ENCODE assay signal across 1 cellular context in the genomic region with DNA sequence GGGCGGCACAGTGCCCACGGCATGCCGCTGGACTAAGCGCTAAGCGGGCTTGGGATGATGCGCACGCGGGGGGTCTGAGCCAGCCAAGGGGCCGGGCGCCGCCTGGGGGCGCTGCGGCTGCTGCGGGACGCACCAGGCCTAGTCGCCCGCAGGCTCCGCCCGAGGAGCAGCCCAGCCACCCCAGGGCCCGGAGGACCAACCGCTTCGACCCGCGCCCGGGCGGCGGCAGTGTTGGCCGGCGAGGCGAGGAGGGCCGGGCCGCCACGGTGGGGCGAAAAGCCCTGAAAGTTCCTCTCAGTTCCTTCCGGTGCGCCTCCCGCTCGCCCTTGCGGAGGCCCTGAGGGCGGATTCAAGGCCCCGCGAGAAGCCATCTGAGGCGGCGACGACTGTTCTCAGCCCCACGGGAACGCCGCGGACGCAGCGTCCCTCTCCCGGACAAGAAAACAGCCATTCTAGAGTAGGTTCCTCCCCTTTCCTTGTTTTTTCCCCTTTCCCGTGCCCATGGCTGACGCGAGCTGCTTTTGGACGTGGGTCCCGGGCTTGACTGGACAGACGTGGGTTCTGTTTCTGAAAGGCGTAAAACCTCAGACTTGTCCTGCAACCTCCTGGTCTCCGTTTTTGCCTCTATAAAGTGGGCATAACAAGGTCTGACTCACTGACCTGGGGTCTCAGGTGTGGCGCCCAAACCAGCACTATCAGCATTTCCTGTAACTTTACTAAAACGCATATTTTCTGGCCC.
TF ChIP-seq lines count a peak whose summit lies in the region.

ANKAR (plus strand) TSS at position 297 of the 739 bp plus-strand sequence. CDS start 1,821 bp downstream, outside the sequence.

TF ChIP-seq in HepG2, 621 proteins besides CTCF, POLR2A, EP300 and RAD21 (continued from another document and continues in another):
- TF ChIP-seq ZNF597 (CRISPR knock-in tag; IDR thresholded peaks at IDR 0.05), result no peak
- TF ChIP-seq ZBTB10 (CRISPR knock-in tag; IDR thresholded peaks at IDR 0.05; ENCODE audit: borderline replicate concordance), result peak; percentile 80
- no peak for TF ChIP-seq HNRNPUL1 (IDR thresholded peaks at IDR 0.05; ENCODE audit: low read depth, low read length)
- TF ChIP-seq SMC3 (IDR thresholded peaks at IDR 0.05; ENCODE audit: low read length), result no peak; the same call in 1 of the 2 replicates
- TF ChIP-seq MTA1 (CRISPR knock-in tag; IDR thresholded peaks at IDR 0.05; ENCODE audit: borderline replicate concordance), result peak; percentile 78; the same call in 1 of the 2 replicates
- TF ChIP-seq ZNF678 (CRISPR knock-in tag; IDR thresholded peaks at IDR 0.05), result peak; percentile 78; the same call in 1 of the 2 replicates
- TF ChIP-seq FOXP4 (CRISPR knock-in tag; IDR thresholded peaks at IDR 0.05), result peak; percentile 55
- TF ChIP-seq ZNF652 (CRISPR knock-in tag; IDR thresholded peaks at IDR 0.05; ENCODE audit: borderline replicate concordance, low read depth), result no peak
- TF ChIP-seq KLF12 (CRISPR knock-in tag; IDR thresholded peaks at IDR 0.05; ENCODE audit: borderline replicate concordance), result peak; percentile 89
- peak; percentile 97 for TF ChIP-seq BRF2 (CRISPR knock-in tag; IDR thresholded peaks at IDR 0.05)
- TF ChIP-seq TOE1 (CRISPR knock-in tag; IDR thresholded peaks at IDR 0.05), result peak; percentile 92; the same call in 1 of the 2 replicates
- no peak for TF ChIP-seq FUBP1 (CRISPR knock-in tag; IDR thresholded peaks at IDR 0.05; ENCODE audit: borderline replicate concordance)
- peak; percentile 93 for TF ChIP-seq ZNF276 (CRISPR knock-in tag; IDR thresholded peaks at IDR 0.05; ENCODE audit: low read depth)
- peak; percentile 94 for TF ChIP-seq CENPT (CRISPR knock-in tag; IDR thresholded peaks at IDR 0.05; ENCODE audit: low read depth)
- peak; percentile 84; the same call in 1 of the 2 replicates for TF ChIP-seq NAIF1 (CRISPR knock-in tag; IDR thresholded peaks at IDR 0.05; ENCODE audit: borderline replicate concordance)
- peak; percentile 24; the same call in 1 of the 2 replicates for TF ChIP-seq TP53 (CRISPR knock-in tag; conservative IDR thresholded peaks at IDR 0.05)
- peak; percentile 45 for TF ChIP-seq PTBP1 (IDR thresholded peaks at IDR 0.05; ENCODE audit: low read depth, low read length, poor library complexity, severe bottlenecking)
- peak; percentile 95 for TF ChIP-seq ZNF329 (CRISPR knock-in tag; IDR thresholded peaks at IDR 0.05; ENCODE audit: low read depth)
- no peak; the same call in 1 of the 2 replicates for TF ChIP-seq MIER3 (CRISPR knock-in tag; IDR thresholded peaks at IDR 0.05; ENCODE audit: borderline replicate concordance)
- TF ChIP-seq, protein P1, sequence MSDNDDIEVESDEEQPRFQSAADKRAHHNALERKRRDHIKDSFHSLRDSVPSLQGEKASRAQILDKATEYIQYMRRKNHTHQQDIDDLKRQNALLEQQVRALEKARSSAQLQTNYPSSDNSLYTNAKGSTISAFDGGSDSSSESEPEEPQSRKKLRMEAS (IDR thresholded peaks at IDR 0.05), result peak; percentile 96
- TF ChIP-seq ZNF557 (CRISPR knock-in tag; IDR thresholded peaks at IDR 0.05), result peak; percentile 76
- peak; percentile 86; the same call in 1 of the 2 replicates for TF ChIP-seq ZBTB7B (CRISPR knock-in tag; IDR thresholded peaks at IDR 0.05)
- peak; percentile 72 for TF ChIP-seq RFXAP (CRISPR knock-in tag; IDR thresholded peaks at IDR 0.05; ENCODE audit: borderline replicate concordance)
- no peak for TF ChIP-seq CBX2 (IDR thresholded peaks at IDR 0.05; ENCODE audit: low read depth, low read length)
- peak; percentile 61; the same call in 1 of the 2 replicates for TF ChIP-seq CBX2 (CRISPR knock-in tag; IDR thresholded peaks at IDR 0.05; ENCODE audit: low read depth)
- TF ChIP-seq ZNF546 (CRISPR knock-in tag; conservative IDR thresholded peaks at IDR 0.05), result peak; percentile 96
- TF ChIP-seq REPIN1 (CRISPR knock-in tag; IDR thresholded peaks at IDR 0.05; ENCODE audit: borderline replicate concordance, low read depth), result peak; percentile 99
- peak; percentile 60 for TF ChIP-seq ONECUT2 (CRISPR knock-in tag; IDR thresholded peaks at IDR 0.05)
- TF ChIP-seq TRIM22 (IDR thresholded peaks at IDR 0.05), result no peak
- no peak for TF ChIP-seq NR2F6 (IDR thresholded peaks at IDR 0.05)
- TF ChIP-seq NR2F6 (CRISPR knock-in tag; IDR thresholded peaks at IDR 0.05), result peak; percentile 47; the same call in 1 of the 2 replicates
- TF ChIP-seq, protein P2, sequence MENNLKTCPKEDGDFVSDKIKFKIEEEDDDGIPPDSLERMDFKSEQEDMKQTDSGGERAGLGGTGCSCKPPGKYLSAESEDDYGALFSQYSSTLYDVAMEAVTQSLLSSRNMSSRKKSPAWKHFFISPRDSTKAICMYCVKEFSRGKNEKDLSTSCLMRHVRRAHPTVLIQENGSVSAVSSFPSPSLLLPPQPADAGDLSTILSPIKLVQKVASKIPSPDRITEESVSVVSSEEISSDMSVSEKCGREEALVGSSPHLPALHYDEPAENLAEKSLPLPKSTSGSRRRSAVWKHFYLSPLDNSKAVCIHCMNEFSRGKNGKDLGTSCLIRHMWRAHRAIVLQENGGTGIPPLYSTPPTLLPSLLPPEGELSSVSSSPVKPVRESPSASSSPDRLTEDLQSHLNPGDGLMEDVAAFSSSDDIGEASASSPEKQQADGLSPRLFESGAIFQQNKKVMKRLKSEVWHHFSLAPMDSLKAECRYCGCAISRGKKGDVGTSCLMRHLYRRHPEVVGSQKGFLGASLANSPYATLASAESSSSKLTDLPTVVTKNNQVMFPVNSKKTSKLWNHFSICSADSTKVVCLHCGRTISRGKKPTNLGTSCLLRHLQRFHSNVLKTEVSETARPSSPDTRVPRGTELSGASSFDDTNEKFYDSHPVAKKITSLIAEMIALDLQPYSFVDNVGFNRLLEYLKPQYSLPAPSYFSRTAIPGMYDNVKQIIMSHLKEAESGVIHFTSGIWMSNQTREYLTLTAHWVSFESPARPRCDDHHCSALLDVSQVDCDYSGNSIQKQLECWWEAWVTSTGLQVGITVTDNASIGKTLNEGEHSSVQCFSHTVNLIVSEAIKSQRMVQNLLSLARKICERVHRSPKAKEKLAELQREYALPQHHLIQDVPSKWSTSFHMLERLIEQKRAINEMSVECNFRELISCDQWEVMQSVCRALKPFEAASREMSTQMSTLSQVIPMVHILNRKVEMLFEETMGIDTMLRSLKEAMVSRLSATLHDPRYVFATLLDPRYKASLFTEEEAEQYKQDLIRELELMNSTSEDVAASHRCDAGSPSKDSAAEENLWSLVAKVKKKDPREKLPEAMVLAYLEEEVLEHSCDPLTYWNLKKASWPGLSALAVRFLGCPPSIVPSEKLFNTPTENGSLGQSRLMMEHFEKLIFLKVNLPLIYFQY (CRISPR knock-in tag; IDR thresholded peaks at IDR 0.05; ENCODE audit: borderline replicate concordance), result peak; percentile 98
- no peak for TF ChIP-seq SIN3B (IDR thresholded peaks at IDR 0.05; ENCODE audit: low read length)
- TF ChIP-seq ZNF317 (CRISPR knock-in tag; IDR thresholded peaks at IDR 0.05), result peak; percentile 76; the same call in 1 of the 2 replicates
- TF ChIP-seq HCFC1 (IDR thresholded peaks at IDR 0.05; ENCODE audit: low read depth, low read length), result no peak
- peak; percentile 96 for TF ChIP-seq ZNF782 (CRISPR knock-in tag; IDR thresholded peaks at IDR 0.05; ENCODE audit: borderline replicate concordance)
- TF ChIP-seq ZNF614 (CRISPR knock-in tag; IDR thresholded peaks at IDR 0.05; ENCODE audit: borderline replicate concordance), result peak; percentile 83; the same call in 1 of the 2 replicates
- no peak for TF ChIP-seq SYNCRIP (IDR thresholded peaks at IDR 0.05; ENCODE audit: insufficient read depth, low read depth, low read length)
- peak; percentile 98 for TF ChIP-seq POLR2G (IDR thresholded peaks at IDR 0.05; ENCODE audit: low read depth, low read length)
- TF ChIP-seq GFI1 (CRISPR knock-in tag; IDR thresholded peaks at IDR 0.05; ENCODE audit: borderline replicate concordance), result peak; percentile 94
